In genomic region chr3:159884661-159885402, GRCh38 we compare ENCODE assay signal across 8 cellular contexts. TPM values are rescaled to one million over a fixed set of nuclear protein-coding genes. Genes with fewer than 3 reads are reported as not detected.
A peak's percentile ranks its signal among the peaks of the same experiment; 100 is the strongest.
DNase-seq lines count a peak whose midpoint lies in the region; ATAC-seq, FAIRE-seq and TF ChIP-seq lines count a peak whose summit lies in the region.

No MANE protein-coding gene starts in this region.

- no peaks in the 10 kb centered on the region for H3K9me3 ChIP-seq in A549
- H3K9me3 ChIP-seq in effector memory CD4-positive, alpha-beta T cell (ENCODE audit: control insufficient read depth, low read length): no peaks in the 10 kb centered on the region

- CTCF ChIA-PET in A549 (lab: Yijun Ruan, JAX): interaction anchor here (0.6 to 18.8 kb wide), 55 partner anchors 10 to 1481 kb away, joined by 3 to 450 read pairs (median 5); partner anchors contain the start of genes C3orf80 and IL12A

- TF ChIP-seq EP300 in A549 (IDR thresholded peaks at IDR 0.05): no peak

- ATAC-seq in A549 (peak; percentile 77 to 82; a peak in 4 of 6 replicates), esophagus mucosa (no peak)

- no peak overlapping the region for H3K4me2 ChIP-seq in A549

- no peak for TF ChIP-seq POLR2A in A549 (IDR thresholded peaks at IDR 0.05; ENCODE audit: low read length)

- H3K27ac ChIP-seq in A549: peak overlapping the region; percentile 2 to 40; a peak in 4 of 6 replicates
- no peak overlapping the region for H3K27ac ChIP-seq in effector memory CD4-positive, alpha-beta T cell (ENCODE audit: insufficient read depth, low read length, poor library complexity, severe bottlenecking)

- DNase-seq in A549 (ENCODE audit: low read depth in 1 of 2, low spot score in 1 of 2) (peak; percentile 44 to 49), GM10266 (ENCODE audit: extremely low spot score) (peak; percentile 38), HPDE6-E6E7 (ENCODE audit: extremely low spot score) (peak; percentile 37), SHP77 treated with DMSO at 0.1 percent for 48 hours (lab: John Stamatoyannopoulos, UW) (peak; percentile 29), fibroblast of pulmonary artery (ENCODE audit: low read depth) (peak; percentile 75), renal cortical epithelial cell (ENCODE audit: low read depth) (peak; percentile 58)
- no peak for DNase-seq in effector memory CD4-positive, alpha-beta T cell

- peak; percentile 71 to 86 for TF ChIP-seq RAD21 in A549 (conservative IDR thresholded peaks at IDR 0.05 in 1 of 2, IDR thresholded peaks at IDR 0.05 in 1 of 2)

- POLR2A ChIA-PET in A549 (lab: Yijun Ruan, JAX): interaction anchor here (0.5 to 1.0 kb wide), 2 partner anchors 45 to 104 kb away, joined by 3 to 5 read pairs; partner anchors contain the start of genes IL12A and SCHIP1

- H3K4me1 ChIP-seq in A549: no peaks in the 10 kb centered on the region
- H3K4me1 ChIP-seq in effector memory CD4-positive, alpha-beta T cell (ENCODE audit: control insufficient read depth, insufficient read depth, low read length, poor library complexity, severe bottlenecking): no peaks in the 10 kb centered on the region

- TF ChIP-seq CTCF in A549 (IDR thresholded peaks at IDR 0.05) (peak; percentile 80), GM10266 (IDR thresholded peaks at IDR 0.05; ENCODE audit: control insufficient read depth, insufficient read depth, low read depth, missing control alignments) (peak; percentile 44), fibroblast of pulmonary artery (IDR thresholded peaks at IDR 0.05; ENCODE audit: low read length, missing control alignments) (peak; percentile 56)

- H3K4me3 ChIP-seq in A549: no peak overlapping the region
- no peak overlapping the region for H3K4me3 ChIP-seq in fibroblast of pulmonary artery (replicated peaks; ENCODE audit: low read depth, low read length)
- H3K4me3 ChIP-seq in effector memory CD4-positive, alpha-beta T cell (ENCODE audit: insufficient read depth, low read depth, low read length, poor library complexity, severe bottlenecking): no peak overlapping the region

- 60% methylated on average over 3 of the region's 3 CpGs for WGBS in A549 (ENCODE audit: missing lambda C conversion rate)

- H3K27me3 ChIP-seq in effector memory CD4-positive, alpha-beta T cell (replicated peaks; ENCODE audit: control insufficient read depth, insufficient read depth, low read length, poor library complexity, severe bottlenecking): no peaks in the 10 kb centered on the region

- no peak for FAIRE-seq in A549 (lab: Jason Lieb, UNC)

- H3K36me3 ChIP-seq in effector memory CD4-positive, alpha-beta T cell (ENCODE audit: control insufficient read depth, insufficient read depth, low read length): no peaks in the 10 kb centered on the region

TF ChIP-seq in A549, 52 proteins besides CTCF, POLR2A, EP300 and RAD21:
- TF ChIP-seq PBX3 (IDR thresholded peaks at IDR 0.05) (no peak), KDM1A (IDR thresholded peaks at IDR 0.05; ENCODE audit: low read depth) (peak; percentile 85; the same call in 1 of the 2 replicates), SMC3 (IDR thresholded peaks at IDR 0.05) (peak; percentile 79)

RNA-seq across cellular contexts. Expression of gene SCHIP1, which starts 45.2 kb away (rescaled TPM):
- polyA plus RNA-seq in A549 (2011; rRNA removed) (2.7 and 3.5 TPM in 2 replicates), A549 (2017; fragmentation: RNase III; extraction: RNeasy Plus Mini Kit Qiagen cat#74134 plus additional on column Dnase treatment) (2.0 to 3.6 TPM (median 2.6 TPM) in 3 replicates)
- polyA plus RNA-seq in A549 (2012; cell fraction: cytosol; rRNA removed): 0.13 and 0.15 TPM in 2 replicates
- polyA plus RNA-seq in A549 (2012; cell fraction: nucleus; rRNA removed): 1.3 TPM in 2 replicates
- 5.2 and 7.1 TPM in 2 replicates for polyA minus RNA-seq in A549 (2011; rRNA and poly(A)+ RNA removed)
- total RNA-seq in renal cortical epithelial cell (4.0 and 13.5 TPM in 2 replicates), esophagus mucosa (1.00 TPM)

Comparison
In these comparisons a context has a peak if more than half of its experiments do, and no peak if none do; other contexts are left out.
1. DNase-seq: peak in A549 (2 of 2), GM10266 (single experiment), HPDE6-E6E7 (single experiment), SHP77 treated with DMSO at 0.1 percent for 48 hours (single experiment), fibroblast of pulmonary artery (single experiment) and renal cortical epithelial cell (single experiment); none in effector memory CD4-positive, alpha-beta T cell (0 of 3).
2. Peak in every context shown above with its lines, with median percentiles within 50 percentile points of each other: CTCF ChIP-seq.